Comparison of ENCODE assay signal across 25 cellular contexts in the genomic region with DNA sequence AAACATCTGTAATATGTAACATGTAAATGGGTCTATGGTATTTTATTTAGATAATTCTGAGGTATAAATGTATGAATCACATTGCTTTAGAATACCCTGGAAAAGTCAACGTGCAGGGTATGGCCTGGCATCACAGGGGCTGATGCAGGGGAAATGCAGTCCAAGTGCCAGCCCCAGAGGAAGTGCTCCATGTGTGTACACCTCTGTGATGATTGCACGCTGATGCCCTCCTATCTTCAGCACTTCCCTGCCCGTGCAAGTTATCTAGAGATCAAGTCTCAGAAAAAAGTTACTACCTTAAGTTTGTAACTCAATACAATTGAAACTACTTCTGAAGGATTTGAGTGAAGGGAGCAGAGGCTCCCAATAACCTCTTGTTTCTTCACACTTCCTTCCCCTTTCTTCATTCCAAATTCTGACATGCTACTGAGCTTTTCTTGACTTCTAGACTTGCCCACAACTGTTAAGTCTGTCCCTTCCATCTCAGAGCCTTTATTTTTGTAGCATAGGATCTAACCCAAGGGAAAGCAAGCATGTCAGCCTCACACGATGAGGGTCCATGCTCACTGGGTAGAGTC. TPM values are rescaled to one million over a fixed set of nuclear protein-coding genes. Genes with fewer than 3 reads are reported as not detected.
"Had no signal": no experiment of that assay in that cellular context is flagged by ENCODE, and none has a peak within 500 bp of the region (broad histone marks: within the 10 kb centered on the region; RNA-seq: fewer than 3 reads in every experiment).

No MANE protein-coding gene starts in this region.

- H3K4me1 Mint-ChIP-seq: activated B cell treated with CpG ODN at 0.5 μM for 24 hours; activated CD4-positive, alpha-beta memory T cell treated with anti-CD3 and anti-CD28 coated beads, Interleukin-2, amount 10 ng/mL, durations not matched to agents 7 days and 5 days; nephron progenitor cell had no signal

- H3K4me1 ChIP-seq: ascending aorta, psoas muscle, right atrium auricular region had no signal

- H3K9me3 ChIP-seq: ascending aorta, pancreas, psoas muscle, right atrium auricular region, thoracic aorta had no signal

- H3K4me3 Mint-ChIP-seq: activated B cell treated with CpG ODN at 0.5 μM for 24 hours; activated CD4-positive, alpha-beta memory T cell treated with anti-CD3 and anti-CD28 coated beads, Interleukin-2, amount 10 ng/mL, durations not matched to agents 7 days and 5 days; activated T-cell treated with anti-CD3 and anti-CD28 coated beads, Interleukin-2, amount 50 U/mL, for 72 hours; nephron progenitor cell; type B pancreatic cell had no signal

- H3K36me3 Mint-ChIP-seq: type B pancreatic cell had no signal

- H3K4me3 ChIP-seq: ascending aorta, pancreas, psoas muscle, right atrium auricular region, thoracic aorta had no signal

- H3K27ac Mint-ChIP-seq: activated B cell treated with CpG ODN at 0.5 μM for 24 hours; activated CD4-positive, alpha-beta memory T cell treated with anti-CD3 and anti-CD28 coated beads, Interleukin-2, amount 10 ng/mL, durations not matched to agents 7 days and 5 days; activated T-cell treated with anti-CD3 and anti-CD28 coated beads, Interleukin-2, amount 50 U/mL, for 72 hours; nephron progenitor cell; type B pancreatic cell had no signal

- H3K36me3 ChIP-seq: ascending aorta, brain microvascular endothelial cell, pancreas, right atrium auricular region, thoracic aorta had no signal

- ATAC-seq: activated T-cell treated with anti-CD3 and anti-CD28 coated beads, Interleukin-2, amount 50 U/mL, for 72 hours; left ventricle myocardium superior; pancreas; psoas muscle had no signal

- H3K27ac ChIP-seq: ascending aorta, brain microvascular endothelial cell, pancreas, psoas muscle, right atrium auricular region, thoracic aorta had no signal

- H3K27me3 Mint-ChIP-seq: activated B cell treated with CpG ODN at 0.5 μM for 24 hours; activated CD4-positive, alpha-beta memory T cell treated with anti-CD3 and anti-CD28 coated beads, Interleukin-2, amount 10 ng/mL, durations not matched to agents 7 days and 5 days had no signal

- DNase-seq: activated B cell treated with CpG ODN at 0.5 μM for 24 hours; activated CD4-positive, alpha-beta memory T cell treated with anti-CD3 and anti-CD28 coated beads, Interleukin-2, amount 10 ng/mL, durations not matched to agents 7 days and 5 days; activated CD4-positive, alpha-beta T cell treated with anti-CD3 and anti-CD28 coated beads for 4 hours; activated effector memory CD4-positive, alpha-beta T cell treated with Interleukin-2 at 50 U/mL for 16 hours; activated naive CD4-positive, alpha-beta T cell treated with anti-CD3 and anti-CD28 coated beads, Interleukin-2, amount 50 U/mL, for 16 hours; activated T-cell treated with anti-CD3 and anti-CD28 coated beads, Interleukin-2, amount 50 U/mL, for 72 hours; brain microvascular endothelial cell; caudate nucleus; dermis blood vessel endothelial cell; effector CD8-positive, alpha-beta T cell; foreskin melanocyte; glutamatergic neuron; hippocampal formation; left ventricle myocardium superior; nephron progenitor cell; pancreas; psoas muscle; stimulated activated CD4-positive, alpha-beta T cell treated with anti-CD3 and anti-CD28 coated beads, Interleukin-4, amount 100 ng/mL, for 24 hours; stimulated activated naive CD4-positive, alpha-beta T cell treated with Interleukin-2 at 50 U/mL for 16 hours; T-helper 1 cell had no signal

- H3K9me3 Mint-ChIP-seq: activated B cell treated with CpG ODN at 0.5 μM for 24 hours; activated CD4-positive, alpha-beta memory T cell treated with anti-CD3 and anti-CD28 coated beads, Interleukin-2, amount 10 ng/mL, durations not matched to agents 7 days and 5 days; activated T-cell treated with anti-CD3 and anti-CD28 coated beads, Interleukin-2, amount 50 U/mL, for 72 hours; nephron progenitor cell had no signal

- H3K27me3 ChIP-seq: ascending aorta, brain microvascular endothelial cell, pancreas, right atrium auricular region had no signal

RNA-seq across cellular contexts. Expression of a gene that starts 2.2 kb away (rescaled TPM):
- total RNA-seq: activated B cell treated with CpG ODN at 0.5 μM for 24 hours; activated CD4-positive, alpha-beta memory T cell treated with anti-CD3 and anti-CD28 coated beads, Interleukin-2, amount 10 ng/mL, durations not matched to agents 7 days and 5 days; activated T-cell treated with anti-CD3 and anti-CD28 coated beads, Interleukin-2, amount 50 U/mL, for 72 hours; ascending aorta; dermis blood vessel endothelial cell; left ventricle myocardium superior; psoas muscle; right atrium auricular region; thoracic aorta had no signal
- polyA plus RNA-seq: esophagus, psoas muscle had no signal
